In the genomic region with DNA sequence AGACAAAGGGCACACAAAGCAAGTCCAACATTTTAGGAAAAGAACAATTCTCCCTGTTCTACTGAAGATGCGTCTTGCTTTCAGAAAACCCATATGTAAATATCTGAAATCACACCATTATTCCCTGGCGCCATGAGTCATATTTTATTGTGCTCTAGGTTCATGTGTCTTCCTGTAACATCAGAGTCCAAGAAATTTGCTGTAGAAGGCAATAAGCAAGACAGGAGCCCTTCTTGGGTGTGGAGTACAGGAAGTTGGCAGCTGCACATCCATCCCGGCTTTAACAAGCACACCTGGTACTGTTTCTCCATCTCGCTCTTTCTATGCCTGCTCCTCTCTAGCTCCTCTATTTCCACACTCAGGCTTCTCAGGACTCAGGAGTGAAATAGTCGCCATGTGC, we compare ENCODE assay signal across 23 cellular contexts.
"Had no signal": no experiment of that assay in that cellular context is flagged by ENCODE, and none has a peak within 500 bp of the region (broad histone marks: within the 10 kb centered on the region; RNA-seq: fewer than 3 reads in every experiment).

No MANE protein-coding gene starts in this region.

- H3K4me1 ChIP-seq: left lung, parathyroid adenoma, right atrium auricular region, spleen, testis, tibial artery had no signal

- H2AFZ ChIP-seq: parathyroid adenoma had no signal

- ATAC-seq: left cardiac atrium; left lung; mucosa of descending colon; natural killer cell treated with Interleukin-12 subunit alpha and Interleukin-12 subunit beta and Interleukin-15 and Interleukin-18, amount 100 ng/mL, for 72 hours; stimulated activated memory B cell treated with anti-CD40 and anti-IgM and Interleukin-4, amounts not matched to agents 10 μg/mL and 1 μg/mL and 100 μg/mL, for 72 hours; stimulated activated naive CD8-positive, alpha-beta T cell treated with anti-CD3 and anti-CD28 coated beads, Interleukin-15, Interleukin-2, amounts not matched to agents 100 U/mL and 50 U/mL, for 24 hours had no signal

- H3K4me3 ChIP-seq: dorsolateral prefrontal cortex, left lung, mucosa of descending colon, right atrium auricular region, skin epidermis, spleen, testis, tibial artery had no signal

- DNase-seq: cerebellar nuclear complex; dorsolateral prefrontal cortex; effector CD4-positive, alpha-beta T cell; hypothalamus; immature natural killer cell; left cardiac atrium; left lung; mesenchymal stem cell; mucosa of descending colon; naive B cell; spleen; stimulated activated CD4-positive, alpha-beta T cell treated with anti-CD3 and anti-CD28 coated beads, Interleukin-4, amount 100 ng/mL, for 4 hours; stimulated activated naive CD8-positive, alpha-beta T cell treated with anti-CD3 and anti-CD28 coated beads, Interleukin-15, Interleukin-2, amounts not matched to agents 100 U/mL and 50 U/mL, for 24 hours; substantia nigra; testis; tibial artery had no signal

- H3K79me2 ChIP-seq: parathyroid adenoma had no signal

- H3K27ac ChIP-seq: dorsolateral prefrontal cortex, left lung, neutrophil, parathyroid adenoma, right atrium auricular region, skin epidermis, spleen, testis, tibial artery had no signal

- H3K9ac ChIP-seq: parathyroid adenoma had no signal

- H3K27me3 ChIP-seq: left lung, right atrium auricular region, spleen, testis, tibial artery had no signal

- H3K36me3 ChIP-seq: left lung, neutrophil, right atrium auricular region, spleen, tibial artery had no signal

- H3K9me3 ChIP-seq: left lung, mucosa of descending colon, neutrophil, testis, tibial artery had no signal

- FAIRE-seq: frontal cortex had no signal
